In the genomic region with DNA sequence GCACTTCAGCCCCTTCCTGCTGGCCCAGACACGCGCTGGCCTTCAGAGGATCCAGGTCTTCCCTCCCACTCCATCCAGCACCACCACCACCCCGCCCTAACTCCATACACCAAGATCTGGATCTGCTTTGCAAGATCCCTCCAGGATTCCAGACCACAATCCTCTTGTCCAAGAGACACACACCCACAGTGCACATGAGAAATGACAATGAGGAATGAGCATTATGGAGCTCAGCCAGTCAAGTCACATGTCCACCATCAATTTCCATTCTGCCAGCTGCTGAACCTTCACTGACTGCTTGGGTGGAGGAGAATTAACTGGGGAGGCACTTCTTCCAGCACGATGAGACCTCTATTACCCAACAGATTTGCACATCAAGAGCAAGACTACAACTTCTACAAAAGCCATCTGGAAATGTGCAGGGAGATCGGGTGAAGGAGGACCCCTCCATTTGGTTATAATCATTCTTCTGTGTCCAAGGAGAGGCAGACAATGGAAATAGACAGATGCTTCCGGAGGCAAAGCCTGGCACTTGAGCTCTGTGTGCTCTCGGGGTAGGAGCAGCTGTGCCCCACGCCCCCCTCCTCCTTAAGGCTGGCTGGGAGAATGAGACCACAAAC, we compare ENCODE assay signal across 10 cellular contexts. TPM values are rescaled to one million over a fixed set of nuclear protein-coding genes. Genes with fewer than 3 reads are reported as not detected.
DNase-seq lines count a peak whose midpoint lies in the region; ATAC-seq and TF ChIP-seq lines count a peak whose summit lies in the region.
"Had no signal": no experiment of that assay in that cellular context is flagged by ENCODE, and none has a peak within 500 bp of the region (broad histone marks: within the 10 kb centered on the region; RNA-seq: fewer than 3 reads in every experiment).

No MANE protein-coding gene starts in this region.

- no peak overlapping the region for H2AK5ac ChIP-seq in mesendoderm (ENCODE audit: low read length)

- H3K9me3 Mint-ChIP-seq in T-helper 2 cell treated with Interferon-gamma antibody and Interleukin-4, amounts not matched to agents 5 μg/mL and 100 μg/mL, for 36 hours, result no peaks in the 10 kb centered on the region

- peaks cover 5% of the 10 kb centered on the region for H3K27me3 Mint-ChIP-seq in T-helper 2 cell treated with Interferon-gamma antibody and Interleukin-4, amounts not matched to agents 5 μg/mL and 100 μg/mL, for 36 hours (ENCODE audit: low read depth)

- H3K4me3 ChIP-seq in SJCRH30 (peak overlapping the region; percentile 19), skin epidermis (no peak overlapping the region), mesendoderm (ENCODE audit: low read length) (no peak overlapping the region)

- H3K4me1 ChIP-seq in SJCRH30, result peaks cover 53% of the 10 kb centered on the region
- H3K4me1 ChIP-seq in mesendoderm (ENCODE audit: control insufficient read depth, low read depth, low read length), result peaks cover 5% of the 10 kb centered on the region

- no peaks in the 10 kb centered on the region for H3K36me3 ChIP-seq in SJCRH30
- H3K36me3 ChIP-seq in mesendoderm (ENCODE audit: control insufficient read depth, insufficient read depth, low read length), result no peaks in the 10 kb centered on the region

- no peak overlapping the region for H3K4ac ChIP-seq in mesendoderm (ENCODE audit: low read depth, low read length)

- no peak overlapping the region for H3K4me3 Mint-ChIP-seq in T-helper 2 cell treated with Interferon-gamma antibody and Interleukin-4, amounts not matched to agents 5 μg/mL and 100 μg/mL, for 36 hours

- H3K4me1 Mint-ChIP-seq in T-helper 2 cell treated with Interferon-gamma antibody and Interleukin-4, amounts not matched to agents 5 μg/mL and 100 μg/mL, for 36 hours (ENCODE audit: low read depth), result no peaks in the 10 kb centered on the region

- no peak overlapping the region for H3K56ac ChIP-seq in mesendoderm (ENCODE audit: low read length)

- no peak overlapping the region for H4K8ac ChIP-seq in mesendoderm (ENCODE audit: low read depth, low read length)

- no peak for TF ChIP-seq EP300 in Ishikawa (IDR thresholded peaks at IDR 0.05; ENCODE audit: borderline replicate concordance)

- ATAC-seq in left cardiac atrium (peak; percentile 57 to 59), GM18861 (IDR thresholded peaks at IDR 0.05; ENCODE audit: unreplicated experiment) (no peak), GM19324 (IDR thresholded peaks at IDR 0.05; ENCODE audit: low FRiP score, unreplicated experiment) (no peak)

- H3K9me3 ChIP-seq in SJCRH30 (replicated peaks), result no peaks in the 10 kb centered on the region

- H3K27me3 ChIP-seq in SJCRH30 (no peaks in the 10 kb centered on the region), mesendoderm (ENCODE audit: insufficient read depth, low read length, poor library complexity) (no peaks in the 10 kb centered on the region)

- H3K79me2 ChIP-seq in mesendoderm (ENCODE audit: control insufficient read depth, insufficient read depth, low read length), result no peaks in the 10 kb centered on the region

- no peak overlapping the region for H2BK120ac ChIP-seq in mesendoderm (ENCODE audit: low read depth, low read length)

- TF ChIP-seq RAD21 in Ishikawa (IDR thresholded peaks at IDR 0.05; ENCODE audit: low read depth), result no peak

- H3K27ac Mint-ChIP-seq in T-helper 2 cell treated with Interferon-gamma antibody and Interleukin-4, amounts not matched to agents 5 μg/mL and 100 μg/mL, for 36 hours, result no peak overlapping the region

- no peak overlapping the region for H4K5ac ChIP-seq in mesendoderm (ENCODE audit: low read length)

- no peaks in the 10 kb centered on the region for H3K36me3 Mint-ChIP-seq in T-helper 2 cell treated with Interferon-gamma antibody and Interleukin-4, amounts not matched to agents 5 μg/mL and 100 μg/mL, for 36 hours (ENCODE audit: low read depth)

- H2BK5ac ChIP-seq in mesendoderm (ENCODE audit: low read length), result no peak overlapping the region

- H3K4me2 ChIP-seq in mesendoderm (ENCODE audit: low read length), result no peak overlapping the region

- H3K79me1 ChIP-seq in mesendoderm (ENCODE audit: low read length), result no peaks in the 10 kb centered on the region

- H3K9ac ChIP-seq in mesendoderm (ENCODE audit: low read length), result no peak overlapping the region

- H3K27ac ChIP-seq in SJCRH30 (peak overlapping the region; percentile 98), skin epidermis (peak overlapping the region in 17 of 21 experiments; percentile 18 to 77 (median 47)), mesendoderm (ENCODE audit: low read depth, low read length) (no peak overlapping the region)

- no peak overlapping the region for H3K18ac ChIP-seq in mesendoderm (ENCODE audit: low read length)

- WGBS in mesendoderm (ENCODE audit: extremely low coverage, insufficient coverage, low lambda C conversion rate), result no CpG with 5 or more reads among the region's 8 CpGs

- no peak overlapping the region for H2BK15ac ChIP-seq in mesendoderm (replicated peaks; ENCODE audit: low read depth)

- no peak overlapping the region for H3K23ac ChIP-seq in mesendoderm (ENCODE audit: low read length)

- intact Hi-C loops in left cardiac atrium (cut with DNase I), result no loop called here

- DNase-seq in SJCRH30 (peak; percentile 95 to 98), left cardiac atrium (no peak), mesendoderm (no peak)
- no peak for DNase-seq in T-helper 2 cell treated with Interferon-gamma antibody and Interleukin-4, amounts not matched to agents 5 μg/mL and 100 μg/mL, for 36 hours (ENCODE audit: low spot score)
- DNase-seq: dermis blood vessel endothelial cell, NCI-H146 had no signal

TF ChIP-seq in Ishikawa, 13 proteins besides CTCF, POLR2A, EP300 and RAD21:
- TF ChIP-seq NFIC (IDR thresholded peaks at IDR 0.05), result no peak
- TF ChIP-seq TEAD4 (IDR thresholded peaks at IDR 0.05), result no peak
- no peak for TF ChIP-seq CEBPB (IDR thresholded peaks at IDR 0.05)
- TF ChIP-seq TAF1 (IDR thresholded peaks at IDR 0.05; ENCODE audit: low read depth), result no peak
- no peak for TF ChIP-seq TCF12 (IDR thresholded peaks at IDR 0.05; ENCODE audit: low read depth)
- TF ChIP-seq, protein P1, sequence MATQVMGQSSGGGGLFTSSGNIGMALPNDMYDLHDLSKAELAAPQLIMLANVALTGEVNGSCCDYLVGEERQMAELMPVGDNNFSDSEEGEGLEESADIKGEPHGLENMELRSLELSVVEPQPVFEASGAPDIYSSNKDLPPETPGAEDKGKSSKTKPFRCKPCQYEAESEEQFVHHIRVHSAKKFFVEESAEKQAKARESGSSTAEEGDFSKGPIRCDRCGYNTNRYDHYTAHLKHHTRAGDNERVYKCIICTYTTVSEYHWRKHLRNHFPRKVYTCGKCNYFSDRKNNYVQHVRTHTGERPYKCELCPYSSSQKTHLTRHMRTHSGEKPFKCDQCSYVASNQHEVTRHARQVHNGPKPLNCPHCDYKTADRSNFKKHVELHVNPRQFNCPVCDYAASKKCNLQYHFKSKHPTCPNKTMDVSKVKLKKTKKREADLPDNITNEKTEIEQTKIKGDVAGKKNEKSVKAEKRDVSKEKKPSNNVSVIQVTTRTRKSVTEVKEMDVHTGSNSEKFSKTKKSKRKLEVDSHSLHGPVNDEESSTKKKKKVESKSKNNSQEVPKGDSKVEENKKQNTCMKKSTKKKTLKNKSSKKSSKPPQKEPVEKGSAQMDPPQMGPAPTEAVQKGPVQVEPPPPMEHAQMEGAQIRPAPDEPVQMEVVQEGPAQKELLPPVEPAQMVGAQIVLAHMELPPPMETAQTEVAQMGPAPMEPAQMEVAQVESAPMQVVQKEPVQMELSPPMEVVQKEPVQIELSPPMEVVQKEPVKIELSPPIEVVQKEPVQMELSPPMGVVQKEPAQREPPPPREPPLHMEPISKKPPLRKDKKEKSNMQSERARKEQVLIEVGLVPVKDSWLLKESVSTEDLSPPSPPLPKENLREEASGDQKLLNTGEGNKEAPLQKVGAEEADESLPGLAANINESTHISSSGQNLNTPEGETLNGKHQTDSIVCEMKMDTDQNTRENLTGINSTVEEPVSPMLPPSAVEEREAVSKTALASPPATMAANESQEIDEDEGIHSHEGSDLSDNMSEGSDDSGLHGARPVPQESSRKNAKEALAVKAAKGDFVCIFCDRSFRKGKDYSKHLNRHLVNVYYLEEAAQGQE (IDR thresholded peaks at IDR 0.05; ENCODE audit: low read depth), result no peak
- TF ChIP-seq USF1 (IDR thresholded peaks at IDR 0.05), result peak; percentile 79
- no peak for TF ChIP-seq YY1 (IDR thresholded peaks at IDR 0.05; ENCODE audit: low read depth)
- TF ChIP-seq CREB1 (IDR thresholded peaks at IDR 0.05; ENCODE audit: low read depth), result no peak

RNA-seq across cellular contexts. Expression of gene SPATA12, which starts 12.3 kb away (rescaled TPM):
- 0.10 TPM in 1 of 2 replicates, not detected in the other for total RNA-seq in SJCRH30 (2014; rRNA removed; shearing (Covaris generic))
- not detected for total RNA-seq in left cardiac atrium
- polyA plus RNA-seq in mesendoderm (2013, experiment 1 of 2), result 0.49 TPM
- polyA plus RNA-seq in mesendoderm (2013, experiment 2 of 2), result 0.56 TPM

Comparison
In these comparisons a context has a peak if more than half of its experiments do, and no peak if none do; other contexts are left out.
1. DNase-seq: peak in SJCRH30 (2 of 2); none in left cardiac atrium (single experiment), mesendoderm (single experiment) and T-helper 2 cell treated with Interferon-gamma antibody and Interleukin-4, amounts not matched to agents 5 μg/mL and 100 μg/mL, for 36 hours (single experiment).
2. ATAC-seq: peak in left cardiac atrium (2 of 2); none in GM18861 (single experiment) and GM19324 (single experiment).